22 cellular contexts compared by ENCODE assay signal in genomic region chr12:40020261-40020691, GRCh38.
"Had no signal": no experiment of that assay in that cellular context is flagged by ENCODE, and none has a peak within 500 bp of the region (broad histone marks: within the 10 kb centered on the region; RNA-seq: fewer than 3 reads in every experiment).

No MANE protein-coding gene starts in this region.

- H3K4me3 Mint-ChIP-seq: memory B cell; naive B cell; nephron progenitor cell; stimulated activated memory B cell treated with anti-CD40 and anti-IgM and Interleukin-4, amounts not matched to agents 10 μg/mL and 1 μg/mL and 100 μg/mL, for 72 hours; stimulated activated naive CD8-positive, alpha-beta T cell treated with anti-CD3 and anti-CD28 coated beads, Interleukin-15, Interleukin-2, amounts not matched to agents 100 ng/mL and 50 ng/mL, for 24 hours had no signal

- H3K9me3 ChIP-seq: left ventricle myocardium inferior, lower lobe of right lung, neutrophil, psoas muscle, right lobe of liver, tibial artery, upper lobe of left lung, vagina had no signal

- H3K27ac ChIP-seq: coronary artery, hepatocyte, left ventricle myocardium inferior, lower lobe of right lung, neutrophil, psoas muscle, right lobe of liver, tibial artery, upper lobe of left lung, vagina had no signal

- DNase-seq: effector CD4-positive, alpha-beta T cell; foreskin melanocyte; head of caudate nucleus; kidney; left cardiac atrium; left ventricle myocardium inferior; lower lobe of right lung; naive B cell; nephron progenitor cell; psoas muscle; retina; right lobe of liver; stimulated activated CD4-positive, alpha-beta T cell treated with anti-CD3 and anti-CD28 coated beads, Interleukin-4, amount 100 ng/mL, for 24 hours; tibial artery; upper lobe of left lung had no signal

- H3K4me1 ChIP-seq: lower lobe of right lung, psoas muscle, right lobe of liver, tibial artery, upper lobe of left lung, vagina had no signal

- H3K79me2 ChIP-seq: hepatocyte had no signal

- H3K36me3 Mint-ChIP-seq: memory B cell, naive B cell had no signal

- H3K27me3 Mint-ChIP-seq: memory B cell; naive B cell; stimulated activated memory B cell treated with anti-CD40 and anti-IgM and Interleukin-4, amounts not matched to agents 10 μg/mL and 1 μg/mL and 100 μg/mL, for 72 hours; stimulated activated naive CD8-positive, alpha-beta T cell treated with anti-CD3 and anti-CD28 coated beads, Interleukin-15, Interleukin-2, amounts not matched to agents 100 ng/mL and 50 ng/mL, for 24 hours had no signal

- H3K4me3 ChIP-seq: coronary artery, hepatocyte, left ventricle myocardium inferior, lower lobe of right lung, psoas muscle, right lobe of liver, tibial artery, upper lobe of left lung, vagina had no signal

- H3K36me3 ChIP-seq: left ventricle myocardium inferior, lower lobe of right lung, neutrophil, right lobe of liver, tibial artery, upper lobe of left lung, vagina had no signal

- H3K27ac Mint-ChIP-seq: memory B cell; nephron progenitor cell; stimulated activated memory B cell treated with anti-CD40 and anti-IgM and Interleukin-4, amounts not matched to agents 10 μg/mL and 1 μg/mL and 100 μg/mL, for 72 hours; stimulated activated naive CD8-positive, alpha-beta T cell treated with anti-CD3 and anti-CD28 coated beads, Interleukin-15, Interleukin-2, amounts not matched to agents 100 ng/mL and 50 ng/mL, for 24 hours had no signal

- H3K4me2 ChIP-seq: hepatocyte had no signal

- H3K27me3 ChIP-seq: hepatocyte, neutrophil, right lobe of liver, tibial artery, upper lobe of left lung, vagina had no signal

- H3K9me3 Mint-ChIP-seq: memory B cell; naive B cell; nephron progenitor cell; stimulated activated memory B cell treated with anti-CD40 and anti-IgM and Interleukin-4, amounts not matched to agents 10 μg/mL and 1 μg/mL and 100 μg/mL, for 72 hours; stimulated activated naive CD8-positive, alpha-beta T cell treated with anti-CD3 and anti-CD28 coated beads, Interleukin-15, Interleukin-2, amounts not matched to agents 100 ng/mL and 50 ng/mL, for 24 hours had no signal

- H2AFZ ChIP-seq: hepatocyte had no signal

- ATAC-seq: left cardiac atrium; lower lobe of right lung; psoas muscle; right lobe of liver; stimulated activated memory B cell treated with anti-CD40 and anti-IgM and Interleukin-4, amounts not matched to agents 10 μg/mL and 1 μg/mL and 100 μg/mL, for 72 hours had no signal
